34 cellular contexts compared by ENCODE assay signal in the genomic region with DNA sequence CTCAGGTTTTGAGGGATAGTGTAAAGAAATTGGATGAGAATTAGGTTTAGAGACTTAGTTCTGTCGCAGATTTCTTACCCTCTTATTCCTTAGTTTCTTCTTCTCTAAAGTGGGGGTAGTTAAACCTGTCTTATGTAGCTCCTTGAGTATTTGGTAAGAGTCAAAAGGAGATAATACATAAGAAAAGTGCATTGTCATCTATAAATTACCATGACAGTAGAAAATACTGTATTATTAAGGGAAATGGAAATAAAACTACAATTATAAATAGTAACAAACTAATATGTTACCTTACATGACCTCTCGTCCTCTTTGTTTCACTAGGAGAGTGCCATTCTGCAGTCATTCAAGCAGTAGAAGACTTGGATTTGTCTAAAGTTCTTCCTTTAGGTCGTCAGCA. TPM values are rescaled to one million over a fixed set of nuclear protein-coding genes. Genes with fewer than 3 reads are reported as not detected.
DNase-seq lines count a peak whose midpoint lies in the region; ATAC-seq, FAIRE-seq and TF ChIP-seq lines count a peak whose summit lies in the region.
"Had no signal": no experiment of that assay in that cellular context is flagged by ENCODE, and none has a peak within 500 bp of the region (broad histone marks: within the 10 kb centered on the region; RNA-seq: fewer than 3 reads in every experiment).

No MANE protein-coding gene starts in this region.

- H3K9ac ChIP-seq in HepG2 (ENCODE audit: insufficient read depth, low read depth, low read length) (no peak overlapping the region), IMR-90 (ENCODE audit: low read depth, low read length) (no peak overlapping the region), K562 (ENCODE audit: insufficient read depth in 1 of 2, low read depth in 2 of 2, low read length in 2 of 2) (no peak overlapping the region)
- H3K9ac ChIP-seq: BLaER1; BLaER1 treated with 17β-estradiol and CSF1 and Interleukin-3, amounts not matched to agents 10 nM and 100 nM had no signal

- no peaks in the 10 kb centered on the region for H3K9me3 ChIP-seq in HepG2 (ENCODE audit: low read length)
- no peaks in the 10 kb centered on the region for H3K9me3 ChIP-seq in right lobe of liver
- no peaks in the 10 kb centered on the region for H3K9me3 ChIP-seq in A549
- no peaks in the 10 kb centered on the region for H3K9me3 ChIP-seq in IMR-90 (ENCODE audit: control insufficient read depth, insufficient read depth, low read length)
- H3K9me3 ChIP-seq in K562 (replicated peaks; ENCODE audit: control insufficient read depth, insufficient read depth, low read depth, low read length) = no peaks in the 10 kb centered on the region
- no peaks in the 10 kb centered on the region for H3K9me3 ChIP-seq in effector memory CD4-positive, alpha-beta T cell (ENCODE audit: control insufficient read depth, low read length)
- H3K9me3 ChIP-seq: BE2C; BLaER1; BLaER1 treated with 17β-estradiol and CSF1 and Interleukin-3, amounts not matched to agents 10 nM and 100 nM; Caco-2 had no signal

- H4K20me1 ChIP-seq in HepG2 (ENCODE audit: insufficient read depth, low read length) (no peaks in the 10 kb centered on the region), IMR-90 (ENCODE audit: insufficient read depth, low read length) (no peaks in the 10 kb centered on the region), K562 (replicated peaks; ENCODE audit: control insufficient read depth, insufficient read depth, low read length) (no peaks in the 10 kb centered on the region)
- H4K20me1 ChIP-seq: BLaER1 had no signal

- intact Hi-C loops in HepG2 (cut with micrococcal nuclease; ENCODE audit: unreplicated experiment) (no loop called here), right lobe of liver (cut with DNase I) (no loop called here), IMR-90 (cut with micrococcal nuclease) (loop anchor here (10.0 kb wide), 1 partner anchor 504 kb away; no protein-coding TSS in a partner anchor), K562 (cut with micrococcal nuclease) (loop anchor here (5.0 to 10.0 kb wide), 3 partner anchors 154 to 502 kb away; no protein-coding TSS in a partner anchor)

- no peaks in the 10 kb centered on the region for H3K79me2 ChIP-seq in HepG2 (ENCODE audit: insufficient read depth, low read length)
- H3K79me2 ChIP-seq in K562 (ENCODE audit: control insufficient read depth, insufficient read depth, low read length) = no peaks in the 10 kb centered on the region

- no peak overlapping the region for H2AK9ac ChIP-seq in IMR-90 (replicated peaks; ENCODE audit: low read depth, low read length, poor library complexity)

- H3K4me2 ChIP-seq in HepG2 (ENCODE audit: low read depth, low read length) (no peak overlapping the region), A549 (no peak overlapping the region), IMR-90 (ENCODE audit: low read depth, low read length) (no peak overlapping the region), K562 (ENCODE audit: insufficient read depth, low read length) (no peak overlapping the region)
- H3K4me2 ChIP-seq: BLaER1; BLaER1 treated with 17β-estradiol and CSF1 and Interleukin-3, amounts not matched to agents 10 nM and 100 nM had no signal

- H3K4me3 ChIP-seq in HepG2 (replicated peaks in 1 of 3; ENCODE audit: insufficient read depth in 1 of 3, low read depth in 2 of 3, low read length in 3 of 3) (no peak overlapping the region), right lobe of liver (no peak overlapping the region), A549 (no peak overlapping the region), IMR-90 (ENCODE audit: insufficient read depth, low read depth, low read length) (no peak overlapping the region), K562 (no peak overlapping the region)
- H3K4me3 ChIP-seq in effector memory CD4-positive, alpha-beta T cell (ENCODE audit: insufficient read depth, low read depth, low read length, poor library complexity, severe bottlenecking) = no peak overlapping the region
- H3K4me3 ChIP-seq: BLaER1; BLaER1 treated with 17β-estradiol and CSF1 and Interleukin-3, amounts not matched to agents 10 nM and 100 nM had no signal

- TF ChIP-seq POLR2A in HepG2 (IDR thresholded peaks at IDR 0.05; ENCODE audit: insufficient read depth in 1 of 2, low read depth in 2 of 2, low read length in 2 of 2) = no peak
- TF ChIP-seq POLR2A in right lobe of liver (IDR thresholded peaks at IDR 0.05) = no peak
- TF ChIP-seq POLR2A in A549 (IDR thresholded peaks at IDR 0.05; ENCODE audit: low read length) = no peak
- TF ChIP-seq POLR2A in IMR-90 (IDR thresholded peaks at IDR 0.05; ENCODE audit: low read depth, low read length) = no peak
- TF ChIP-seq POLR2A in K562 (conservative IDR thresholded peaks at IDR 0.05) = no peak

- H2BK120ac ChIP-seq in IMR-90 (ENCODE audit: low read depth, low read length) = no peak overlapping the region

- H4K91ac ChIP-seq in IMR-90 (ENCODE audit: insufficient read depth, low read depth, low read length) = no peak overlapping the region

- H3K9me1 ChIP-seq in IMR-90 (ENCODE audit: insufficient read depth, low read length) (no peaks in the 10 kb centered on the region), K562 (ENCODE audit: control insufficient read depth, insufficient read depth, low read length) (no peaks in the 10 kb centered on the region)

- H3K36me3 ChIP-seq in HepG2 (replicated peaks in 1 of 2; ENCODE audit: control insufficient read depth in 1 of 2, insufficient read depth in 2 of 2, low read length in 2 of 2) (peaks cover 5 to 65% of the 10 kb centered on the region in 2 experiments), right lobe of liver (peaks cover 0 to 36% (median 8%) of the 10 kb centered on the region in 4 donors), IMR-90 (ENCODE audit: control insufficient read depth, insufficient read depth, low read length) (peaks cover 16% of the 10 kb centered on the region), K562 (ENCODE audit: control insufficient read depth, insufficient read depth, low read length) (peaks cover 67% of the 10 kb centered on the region)
- peaks cover 34% of the 10 kb centered on the region for H3K36me3 ChIP-seq in effector memory CD4-positive, alpha-beta T cell (ENCODE audit: control insufficient read depth, insufficient read depth, low read length)

- H3K4me1 ChIP-seq in HepG2 (ENCODE audit: insufficient read depth, low read length) (no peaks in the 10 kb centered on the region), right lobe of liver (no peaks in the 10 kb centered on the region), A549 (no peaks in the 10 kb centered on the region), IMR-90 (ENCODE audit: control insufficient read depth, insufficient read depth, low read length) (no peaks in the 10 kb centered on the region), K562 (replicated peaks in 1 of 2; ENCODE audit: control insufficient read depth in 2 of 2, insufficient read depth in 2 of 2, low read length in 2 of 2) (no peaks in the 10 kb centered on the region)
- no peaks in the 10 kb centered on the region for H3K4me1 ChIP-seq in effector memory CD4-positive, alpha-beta T cell (ENCODE audit: control insufficient read depth, insufficient read depth, low read length, poor library complexity, severe bottlenecking)
- H3K4me1 ChIP-seq: BE2C; BLaER1; BLaER1 treated with 17β-estradiol and CSF1 and Interleukin-3, amounts not matched to agents 10 nM and 100 nM; Caco-2 had no signal

- CTCF ChIA-PET in HepG2 (lab: Yijun Ruan, JAX; ENCODE audit: low intra/inter-chr PET ratio, low total read pairs) = no interaction called here
- CTCF ChIA-PET in A549 (lab: Yijun Ruan, JAX) = no interaction called here
- CTCF ChIA-PET in IMR-90 (lab: Yijun Ruan, JAX) = no interaction called here
- CTCF ChIA-PET in K562 (lab: Yijun Ruan, JAX; ENCODE audit: low intra/inter-chr PET ratio) = no interaction called here

- TF ChIP-seq RAD21 in HepG2 (CRISPR knock-in tag; IDR thresholded peaks at IDR 0.05) (no peak), A549 (conservative IDR thresholded peaks at IDR 0.05 in 1 of 2, IDR thresholded peaks at IDR 0.05 in 1 of 2) (no peak), IMR-90 (IDR thresholded peaks at IDR 0.05; ENCODE audit: low read length) (no peak), K562 (CRISPR knock-in tag; conservative IDR thresholded peaks at IDR 0.05 in 1 of 2, IDR thresholded peaks at IDR 0.05 in 1 of 2) (no peak)

- H3K4ac ChIP-seq in IMR-90 (ENCODE audit: low read depth, low read length) = no peak overlapping the region

- no peak overlapping the region for H2BK20ac ChIP-seq in IMR-90 (ENCODE audit: low read depth, low read length)

- no peak overlapping the region for H4K5ac ChIP-seq in IMR-90 (ENCODE audit: low read depth, low read length)

- H2BK15ac ChIP-seq in IMR-90 (ENCODE audit: low read depth, low read length) = no peak overlapping the region

- no peak overlapping the region for H2BK5ac ChIP-seq in IMR-90 (ENCODE audit: low read depth, low read length, poor library complexity, severe bottlenecking)

- H3K23ac ChIP-seq in IMR-90 (ENCODE audit: low read depth, low read length) = no peak overlapping the region

- ATAC-seq in HepG2 = no peak
- no peak for ATAC-seq in right lobe of liver
- no peak for ATAC-seq in A549
- ATAC-seq in IMR-90 (ENCODE audit: low read depth) = no peak
- ATAC-seq in K562 = no peak
- no peak for ATAC-seq in HG03095 (IDR thresholded peaks at IDR 0.05; ENCODE audit: unreplicated experiment)
- ATAC-seq: CD8-positive, alpha-beta T cell had no signal

- no peak for TF ChIP-seq EP300 in HepG2 (IDR thresholded peaks at IDR 0.05; ENCODE audit: low read depth in 2 of 2, low read length in 2 of 2)
- no peak for TF ChIP-seq EP300 in HepG2 (CRISPR knock-in tag; IDR thresholded peaks at IDR 0.05; ENCODE audit: borderline replicate concordance)
- no peak for TF ChIP-seq EP300 in A549 (IDR thresholded peaks at IDR 0.05)
- TF ChIP-seq EP300 in K562 (IDR thresholded peaks at IDR 0.05; ENCODE audit: low read length) = no peak

- FAIRE-seq in HepG2 (lab: Jason Lieb, UNC) (no peak), A549 (lab: Jason Lieb, UNC) (no peak), K562 (lab: Jason Lieb, UNC) (no peak)
- FAIRE-seq: A204.1, D721Med had no signal

- H2AFZ ChIP-seq in HepG2 (ENCODE audit: low read length) (no peak overlapping the region), IMR-90 (replicated peaks; ENCODE audit: low read length, poor library complexity) (no peak overlapping the region), K562 (ENCODE audit: low read depth, low read length) (no peak overlapping the region)

- POLR2A ChIA-PET in HepG2 (lab: Yijun Ruan, JAX) = no interaction called here
- POLR2A ChIA-PET in A549 (lab: Yijun Ruan, JAX) = no interaction called here
- POLR2A ChIA-PET in IMR-90 (lab: Charles Lee; ENCODE audit: unreplicated experiment) = no interaction called here
- POLR2A ChIA-PET in K562 (lab: Yijun Ruan, JAX) = no interaction called here

- no peak overlapping the region for H3K56ac ChIP-seq in IMR-90 (ENCODE audit: extremely low read depth, insufficient read depth, low read length)

- WGBS in HepG2 (ENCODE audit: low lambda C conversion rate) = 96% methylated on average over 3 of the region's 3 CpGs
- WGBS in right lobe of liver (ENCODE audit: insufficient coverage, low coverage, low lambda C conversion rate, missing lambda C conversion rate) = 94% methylated on average over 3 of the region's 3 CpGs
- WGBS in A549 (ENCODE audit: missing lambda C conversion rate) = 94% methylated on average over 3 of the region's 3 CpGs
- WGBS in IMR-90 (ENCODE audit: extremely low coverage in 2 of 2, insufficient read length in 1 of 2), 2 experiments = 60% methylated on average over 1 of the region's 3 CpGs; no CpG with 5 or more reads in 1 of the 2 experiments
- WGBS in K562 (ENCODE audit: insufficient coverage, low coverage, missing lambda C conversion rate) = 91% methylated on average over 3 of the region's 3 CpGs

- no peaks in the 10 kb centered on the region for H3K79me1 ChIP-seq in IMR-90 (ENCODE audit: low read depth in 1 of 2, low read length in 2 of 2)

- in situ Hi-C loops in HepG2 (cut with HindIII; ENCODE audit: extremely low pct_ligation_motif_present, low pct_unique_long_range_greater_than_20kb) (loop anchor here (10.0 kb wide), 1 partner anchor 504 kb away; no protein-coding TSS in a partner anchor), IMR-90 (cut with MboI; ENCODE audit: low sequenced_read_pairs) (no loop called here), K562 (cut with MboI) (no loop called here)

- no peak overlapping the region for H2AK5ac ChIP-seq in IMR-90 (ENCODE audit: low read depth, low read length)

- no peak overlapping the region for H3K27ac ChIP-seq in HepG2 (ENCODE audit: extremely low read length, insufficient read depth, low read length)
- no peak overlapping the region for H3K27ac ChIP-seq in right lobe of liver
- no peak overlapping the region for H3K27ac ChIP-seq in A549
- H3K27ac ChIP-seq in IMR-90 (ENCODE audit: insufficient read depth, low read length) = no peak overlapping the region
- no peak overlapping the region for H3K27ac ChIP-seq in K562 (ENCODE audit: extremely low read depth, low read depth, low read length)
- no peak overlapping the region for H3K27ac ChIP-seq in effector memory CD4-positive, alpha-beta T cell (ENCODE audit: insufficient read depth, low read length, poor library complexity, severe bottlenecking)
- H3K27ac ChIP-seq: 22Rv1; BLaER1; BLaER1 treated with 17β-estradiol and CSF1 and Interleukin-3, amounts not matched to agents 10 nM and 100 nM; C4-2B had no signal

- no peak overlapping the region for H4K8ac ChIP-seq in IMR-90 (ENCODE audit: low read depth in 2 of 2, low read length in 2 of 2)

- H3K27me3 ChIP-seq in HepG2 (ENCODE audit: control insufficient read depth in 1 of 2, insufficient read depth in 2 of 2, low read length in 2 of 2) (no peaks in the 10 kb centered on the region), right lobe of liver (no peaks in the 10 kb centered on the region), IMR-90 (ENCODE audit: control insufficient read depth, insufficient read depth, low read length) (no peaks in the 10 kb centered on the region), K562 (ENCODE audit: control insufficient read depth in 2 of 2, insufficient read depth in 2 of 2, low read length in 2 of 2) (no peaks in the 10 kb centered on the region)
- H3K27me3 ChIP-seq in effector memory CD4-positive, alpha-beta T cell (replicated peaks; ENCODE audit: control insufficient read depth, insufficient read depth, low read length, poor library complexity, severe bottlenecking) = no peaks in the 10 kb centered on the region
- H3K27me3 ChIP-seq: BE2C; BLaER1; BLaER1 treated with 17β-estradiol and CSF1 and Interleukin-3, amounts not matched to agents 10 nM and 100 nM had no signal

- no peak overlapping the region for H3K18ac ChIP-seq in IMR-90 (ENCODE audit: low read depth, low read length)

- no peak overlapping the region for H3K14ac ChIP-seq in IMR-90 (replicated peaks; ENCODE audit: low read depth, low read length)

- dilution Hi-C loops in IMR-90 (cut with HindIII; ENCODE audit: low sequenced_read_pairs, unreplicated experiment) = no loop called here

- BruUV-seq in HepG2 (replicated peaks; lab: Mats Ljungman, UMichigan) (no TSS peak), IMR-90 (replicated peaks; lab: Mats Ljungman, UMichigan) (no TSS peak), K562 (replicated peaks; lab: Mats Ljungman, UMichigan) (no TSS peak)

- DNase-seq in HepG2 (ENCODE audit: low spot score) (no peak), right lobe of liver (no peak), A549 (ENCODE audit: low read depth in 1 of 2, low spot score in 1 of 2) (no peak), IMR-90 (no peak), K562 (ENCODE audit: extremely low read depth in 1 of 4, low spot score in 3 of 4) (no peak), medulla oblongata (ENCODE audit: extremely low spot score) (no peak)
- no peak for DNase-seq in effector memory CD4-positive, alpha-beta T cell
- DNase-seq: 8988T; ACHN; AML-193; BE2C; C1 segment of cervical spinal cord; Caco-2; Calu3; CD4-positive, alpha-beta memory T cell; CD4-positive, alpha-beta T cell; CD4-positive, CD25-positive, alpha-beta regulatory T cell; CD8-positive, alpha-beta memory T cell; CD8-positive, alpha-beta T cell; COR-L47; DMS 273 treated with DMSO at 0.1 percent for 48 hours; DMS153; DMS53; DMS79; DMS79 treated with DMSO at 0.1 percent for 48 hours; DND-41; EL had no signal

- no peak for TF ChIP-seq CTCF in HepG2 (CRISPR knock-in tag; IDR thresholded peaks at IDR 0.05)
- no peak for TF ChIP-seq CTCF in right lobe of liver (IDR thresholded peaks at IDR 0.05)
- no peak for TF ChIP-seq CTCF in A549 (IDR thresholded peaks at IDR 0.05)
- TF ChIP-seq CTCF in IMR-90 (conservative IDR thresholded peaks at IDR 0.05; ENCODE audit: low read depth, low read length) = no peak
- no peak for TF ChIP-seq CTCF in K562 (IDR thresholded peaks at IDR 0.05 in 2 of 3, conservative IDR thresholded peaks at IDR 0.05 in 1 of 3; ENCODE audit: insufficient read depth in 2 of 3, low read depth in 1 of 3, low read length in 3 of 3)

RNA-seq across cellular contexts. Expression of a gene that starts 49.0 kb away (rescaled TPM):
- total RNA-seq in HepG2 (2016; rRNA removed; fragmentation: Illumina TruSeq; extraction: Trizol) = 38.5 and 60.0 TPM in 2 replicates
- 4.5 and 4.8 TPM in 2 replicates for total RNA-seq in HepG2 (2016; cell fraction: cytosol; rRNA removed; fragmentation: Illumina TruSeq; extraction: Trizol; ENCODE audit: low read depth)
- total RNA-seq in HepG2 (2016; cell fraction: insoluble cytoplasmic fraction; rRNA removed; fragmentation: Illumina TruSeq; extraction: Trizol) = 37.3 and 57.0 TPM in 2 replicates
- 8.9 and 9.2 TPM in 2 replicates for total RNA-seq in HepG2 (2016; cell fraction: membrane; rRNA removed; fragmentation: Illumina TruSeq; extraction: Trizol)
- 39.7 and 43.6 TPM in 2 replicates for total RNA-seq in HepG2 (2016; cell fraction: nucleus; rRNA removed; fragmentation: Illumina TruSeq; extraction: Trizol)
- 7.2 and 9.0 TPM in 2 replicates for polyA plus RNA-seq in HepG2 (2011; rRNA removed)
- polyA plus RNA-seq in HepG2 (2011; cell fraction: cytosol; rRNA removed) = 3.8 and 5.4 TPM in 2 replicates
- polyA plus RNA-seq in HepG2 (2011; cell fraction: nucleus; rRNA removed) = 4.5 and 5.9 TPM in 2 replicates
- polyA plus RNA-seq in HepG2 (2012) = 7.2 and 7.9 TPM in 2 replicates
- 0.40 TPM in 2 replicates for polyA plus RNA-seq in HepG2 (2016; cell fraction: cytosol; fragmentation: Illumina TruSeq; extraction: Trizol; ENCODE audit: low read depth)
- 17.1 and 17.7 TPM in 2 replicates for polyA plus RNA-seq in HepG2 (2016; cell fraction: insoluble cytoplasmic fraction; fragmentation: Illumina TruSeq; extraction: Trizol; ENCODE audit: low read depth)
- 0.76 and 1.1 TPM in 2 replicates for polyA plus RNA-seq in HepG2 (2016; cell fraction: membrane; fragmentation: Illumina TruSeq; extraction: Trizol; ENCODE audit: low read depth)
- polyA plus RNA-seq in HepG2 (2016; cell fraction: nucleus; fragmentation: Illumina TruSeq; extraction: Trizol; ENCODE audit: insufficient read depth, low read depth) = 18.5 and 20.8 TPM in 2 replicates
- polyA minus RNA-seq in HepG2 (2011; rRNA and poly(A)+ RNA removed; ENCODE audit: low replicate concordance) = 20.4 and 30.4 TPM in 2 replicates
- 15.2 and 16.1 TPM in 2 replicates for polyA minus RNA-seq in HepG2 (2011; cell fraction: cytosol; rRNA and poly(A)+ RNA removed)
- polyA minus RNA-seq in HepG2 (2011; cell fraction: nucleus; rRNA and poly(A)+ RNA removed) = 33.6 and 39.7 TPM in 2 replicates
- total RNA-seq in right lobe of liver = 1 to 10 TPM; 4.6 to 8.5 (median 6.5) TPM
- polyA plus RNA-seq in A549 (2011; rRNA removed) = 32.4 and 34.6 TPM in 2 replicates
- polyA plus RNA-seq in A549 (2012; cell fraction: cytosol; rRNA removed) = 6.9 and 7.5 TPM in 2 replicates
- 7.8 and 11.9 TPM in 2 replicates for polyA plus RNA-seq in A549 (2012; cell fraction: nucleus; rRNA removed)
- 11.7 to 14.6 TPM (median 12.6 TPM) in 3 replicates for polyA plus RNA-seq in A549 (2017; fragmentation: RNase III; extraction: RNeasy Plus Mini Kit Qiagen cat#74134 plus additional on column Dnase treatment)
- polyA minus RNA-seq in A549 (2011; rRNA and poly(A)+ RNA removed) = 27.4 and 34.5 TPM in 2 replicates
- total RNA-seq in IMR-90 (2012; rRNA removed) = 22.0 and 29.7 TPM in 2 replicates
- 6.3 and 6.8 TPM in 2 replicates for polyA plus RNA-seq in IMR-90 (2012; rRNA removed)
- 0.95 and 1.5 TPM in 2 replicates for polyA plus RNA-seq in IMR-90 (2012; cell fraction: cytosol; rRNA removed)
- 0.87 and 5.8 TPM in 2 replicates for polyA plus RNA-seq in IMR-90 (2012; cell fraction: nucleus; rRNA removed; ENCODE audit: low replicate concordance)
- total RNA-seq in K562 (2011; cell fraction: chromatin; rRNA removed; ENCODE audit: low replicate concordance) = 18.5 and 45.3 TPM in 2 replicates
- total RNA-seq in K562 (2011; cell fraction: nucleolus; rRNA removed) = 7.3 and 10.3 TPM in 2 replicates
- total RNA-seq in K562 (2011; cell fraction: nucleoplasm; rRNA removed) = 15.4 and 16.8 TPM in 2 replicates
- 18.5 and 19.7 TPM in 2 replicates for total RNA-seq in K562 (2014; rRNA removed)
- total RNA-seq in K562 (2014; rRNA removed; fragmentation: Illumina TruSeq; extraction: Trizol) = 32.6 and 33.4 TPM in 2 replicates
- 38.2 and 41.3 TPM in 2 replicates for total RNA-seq in K562 (2015; rRNA removed; fragmentation: Illumina TruSeq; extraction: Trizol)
- 25.8 and 28.1 TPM in 2 replicates for total RNA-seq in K562 (2021)
- 14.3 and 20.7 TPM in 2 replicates for polyA plus RNA-seq in K562 (2011; rRNA removed)
- polyA plus RNA-seq in K562 (2011; cell fraction: cytosol; rRNA removed) = 5.0 and 7.0 TPM in 2 replicates
- 8.2 and 8.6 TPM in 2 replicates for polyA plus RNA-seq in K562 (2011; cell fraction: nucleus; rRNA removed)
- 4.4 and 11.8 TPM in 2 replicates for polyA plus RNA-seq in K562 (2012)
- polyA plus RNA-seq in K562 (2014; fragmentation: Illumina TruSeq; extraction: Trizol) = 19.1 and 23.7 TPM in 2 replicates
- polyA plus RNA-seq in K562 (2014; fragmentation: Nextera tagmentation; extraction: Ambion mirVana) = 1 to 10 TPM; 4.3 to 7.4 TPM
- polyA plus RNA-seq in K562 (2014; rRNA removed) = 15.6 and 15.9 TPM in 2 replicates
- polyA minus RNA-seq in K562 (2011; rRNA and poly(A)+ RNA removed) = 36.5 and 39.1 TPM in 2 replicates
- 12.7 and 19.9 TPM in 2 replicates for polyA minus RNA-seq in K562 (2011; cell fraction: cytosol; rRNA and poly(A)+ RNA removed)
- 12.9 and 19.9 TPM in 2 replicates for polyA minus RNA-seq in K562 (2011; cell fraction: nucleus; rRNA and poly(A)+ RNA removed)

Comparison
In these comparisons a context has a peak if more than half of its experiments do, and no peak if none do; other contexts are left out.
1. intact Hi-C loops: an anchor here in IMR-90 (10.0 kb wide) and K562 (5.0 to 10.0 kb wide); none called in HepG2 and right lobe of liver.